10 cellular contexts compared by ENCODE assay signal in the genomic region with DNA sequence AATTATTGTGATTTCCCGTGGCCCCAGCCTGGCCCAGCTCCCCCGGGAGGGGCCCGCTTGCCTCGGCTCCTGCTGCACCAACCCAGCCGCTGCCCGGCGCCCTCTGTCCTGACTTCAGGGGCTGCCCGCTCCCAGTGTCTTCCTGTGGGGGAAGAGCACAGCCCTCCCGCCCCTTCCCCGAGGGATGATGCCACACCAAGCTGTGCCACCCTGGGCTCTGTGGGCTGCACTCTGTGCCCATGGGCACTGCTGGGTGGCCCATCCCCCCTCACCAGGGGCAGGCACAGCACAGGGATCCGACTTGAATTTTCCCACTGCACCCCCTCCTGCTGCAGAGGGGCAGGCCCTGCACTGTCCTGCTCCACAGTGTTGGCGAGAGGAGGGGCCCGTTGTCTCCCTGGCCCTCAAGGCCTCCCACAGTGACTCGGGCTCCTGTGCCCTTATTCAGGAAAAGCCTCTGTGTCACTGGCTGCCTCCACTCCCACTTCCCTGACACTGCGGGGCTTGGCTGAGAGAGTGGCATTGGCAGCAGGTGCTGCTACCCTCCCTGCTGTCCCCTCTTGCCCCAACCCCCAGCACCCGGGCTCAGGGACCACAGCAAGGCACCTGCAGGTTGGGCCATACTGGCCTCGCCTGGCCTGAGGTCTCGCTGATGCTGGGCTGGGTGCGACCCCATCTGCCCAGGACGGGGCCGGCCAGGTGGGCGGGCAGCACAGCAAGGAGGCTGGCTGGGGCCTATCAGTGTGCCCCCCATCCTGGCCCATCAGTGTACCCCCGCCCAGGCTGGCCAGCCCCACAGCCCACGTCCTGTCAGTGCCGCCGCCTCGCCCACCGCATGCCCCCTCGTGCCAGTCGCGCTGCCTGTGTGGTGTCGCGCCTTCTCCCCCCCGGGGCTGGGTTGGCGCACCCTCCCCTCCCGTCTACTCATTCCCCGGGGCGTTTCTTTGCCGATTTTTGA. TPM values are rescaled to one million over a fixed set of nuclear protein-coding genes. Genes with fewer than 3 reads are reported as not detected.
DNase-seq lines count a peak whose midpoint lies in the region; ATAC-seq, FAIRE-seq and TF ChIP-seq lines count a peak whose summit lies in the region.
"Had no signal": no experiment of that assay in that cellular context is flagged by ENCODE, and none has a peak within 500 bp of the region (broad histone marks: within the 10 kb centered on the region; RNA-seq: fewer than 3 reads in every experiment).

No MANE protein-coding gene starts in this region.

- no peaks in the 10 kb centered on the region for H4K20me1 ChIP-seq in GM12878 (ENCODE audit: control insufficient read depth, insufficient read depth)

- H3K36me3 ChIP-seq in GM12878 (ENCODE audit: control insufficient read depth in 2 of 2, insufficient read depth in 2 of 2, low read length in 1 of 2), result peaks cover 17 to 55% of the 10 kb centered on the region in 2 experiments; a peak in 3 of 4 replicates
- H3K36me3 ChIP-seq in vagina, result peaks cover 5 to 60% of the 10 kb centered on the region in 2 donors

- no peak overlapping the region for H2AFZ ChIP-seq in GM12878 (ENCODE audit: control insufficient read depth, low read depth, low read length)

- H3K4me1 Mint-ChIP-seq in memory B cell, result peaks cover 28% of the 10 kb centered on the region
- peaks cover 23% of the 10 kb centered on the region for H3K4me1 Mint-ChIP-seq in osteocyte (ENCODE audit: unreplicated experiment)

- H3K79me2 ChIP-seq in GM12878 (ENCODE audit: control insufficient read depth, insufficient read depth, low read length), result peaks cover 19% of the 10 kb centered on the region

- no peak for TF ChIP-seq EP300 in GM12878 (IDR thresholded peaks at IDR 0.05; ENCODE audit: borderline replicate concordance in 1 of 2, control insufficient read depth in 1 of 2, low read depth in 2 of 2, low read length in 2 of 2)

- peaks cover 26% of the 10 kb centered on the region for H3K4me1 ChIP-seq in GM12878 (ENCODE audit: control insufficient read depth, insufficient read depth, low read length)
- H3K4me1 ChIP-seq in vagina, result peaks cover 42% of the 10 kb centered on the region

- RAD21 ChIA-PET in GM12878 (lab: Charles Lee; ENCODE audit: unreplicated experiment), result no interaction called here

- SMC1A ChIA-PET in GM12878 (lab: Charles Lee; ENCODE audit: uncharacterized antibody, unreplicated experiment), result interaction anchor here (0.7 to 3.6 kb wide), 2 partner anchors 10 to 15 kb away, joined by 3 to 35 read pairs; no protein-coding TSS in a partner anchor

- no peaks in the 10 kb centered on the region for H3K9me3 ChIP-seq in GM12878 (replicated peaks; ENCODE audit: control insufficient read depth, insufficient read depth, low read length)
- H3K9me3 ChIP-seq in vagina, result no peaks in the 10 kb centered on the region

- TSS peak; percentile 63 for BruUV-seq in GM12878 (replicated peaks; lab: Mats Ljungman, UMichigan)

- no peak for FAIRE-seq in GM12878 (lab: Jason Lieb, UNC)

- no peak for ATAC-seq in Right ventricle myocardium inferior
- no peak for ATAC-seq in GM12878
- no peak for ATAC-seq in memory B cell (ENCODE audit: low read depth)
- no peak for ATAC-seq in GM18873 (IDR thresholded peaks at IDR 0.05; ENCODE audit: low FRiP score, unreplicated experiment)
- ATAC-seq: esophagus mucosa had no signal

- H3K27me3 Mint-ChIP-seq in memory B cell (no peaks in the 10 kb centered on the region), osteocyte (ENCODE audit: unreplicated experiment) (no peaks in the 10 kb centered on the region)

- peak overlapping the region; percentile 72 for H3K4me3 Mint-ChIP-seq in memory B cell
- H3K4me3 Mint-ChIP-seq in osteocyte (ENCODE audit: unreplicated experiment), result no peak overlapping the region

- no peak for TF ChIP-seq RAD21 in GM12878 (IDR thresholded peaks at IDR 0.05; ENCODE audit: insufficient read depth, low read depth, low read length)

- no peak overlapping the region for H3K27ac ChIP-seq in GM12878 (ENCODE audit: control insufficient read depth, insufficient read depth)
- peak overlapping the region; percentile 93 for H3K27ac ChIP-seq in vagina

- POLR2A ChIA-PET in GM12878 (lab: Charles Lee), result interaction anchor here (3.3 kb wide), 1 partner anchor 8 kb away, joined by 25 read pairs; no protein-coding TSS in a partner anchor

- H3K27ac Mint-ChIP-seq in memory B cell, result peak overlapping the region; percentile 97
- H3K27ac Mint-ChIP-seq in osteocyte (ENCODE audit: unreplicated experiment), result no peak overlapping the region

- peaks cover 9% of the 10 kb centered on the region for H3K36me3 Mint-ChIP-seq in memory B cell
- peaks cover 5% of the 10 kb centered on the region for H3K36me3 Mint-ChIP-seq in osteocyte (ENCODE audit: unreplicated experiment)

- intact Hi-C loops in Right ventricle myocardium inferior (cut with DNase I) (no loop called here), cardiac septum (cut with DNase I) (no loop called here), GM12878 (cut with micrococcal nuclease; ENCODE audit: unreplicated experiment) (no loop called here), vagina (cut with DNase I) (no loop called here)

- WGBS in GM12878 (ENCODE audit: insufficient coverage, insufficient replicate concordance, low lambda C conversion rate, missing lambda C conversion rate), result 69% methylated on average over 32 of the region's 39 CpGs

- in situ Hi-C loops in GM12878 (cut with MboI), result no loop called here

- H3K27me3 ChIP-seq in GM12878 (replicated peaks in 1 of 2; ENCODE audit: control insufficient read depth in 2 of 2, insufficient read depth in 2 of 2, low read length in 1 of 2) (no peaks in the 10 kb centered on the region), vagina (no peaks in the 10 kb centered on the region)

- TF ChIP-seq POLR2A in GM12878 (IDR thresholded peaks at IDR 0.05; ENCODE audit: low read depth, low read length) (0 out of 2 replicates have a peak, but pooled peaks have one; percentile 28), vagina (IDR thresholded peaks at IDR 0.05) (no peak)

- H3K9ac ChIP-seq in GM12878 (ENCODE audit: control insufficient read depth, insufficient read depth, low read length), result no peak overlapping the region

- DNase-seq in Right ventricle myocardium inferior (ENCODE audit: missing footprints), result peak; percentile 63
- no peak for DNase-seq in cardiac septum (ENCODE audit: low spot score)
- no peak for DNase-seq in GM12878 (ENCODE audit: low read depth, low spot score)
- DNase-seq in memory B cell (ENCODE audit: low spot score in 2 of 2), result no peak
- no peak for DNase-seq in vagina (ENCODE audit: extremely low spot score in 2 of 2)
- no peak for DNase-seq in DMS153 (lab: John Stamatoyannopoulos, UW)
- DNase-seq in osteocyte (ENCODE audit: extremely low spot score, unreplicated experiment), result no peak

- CTCF ChIA-PET in GM12878 (lab: Yijun Ruan, JAX), result no interaction called here

- no peak overlapping the region for H3K4me3 ChIP-seq in GM12878
- no peak overlapping the region for H3K4me3 ChIP-seq in vagina
- H3K4me3 ChIP-seq: lung had no signal

- TF ChIP-seq CTCF in GM12878 (IDR thresholded peaks at IDR 0.05 in 2 of 3, conservative IDR thresholded peaks at IDR 0.05 in 1 of 3; ENCODE audit: control insufficient read depth in 2 of 3, extremely low read depth in 1 of 3, insufficient read depth in 1 of 3, low read depth in 3 of 3, low read length in 3 of 3), result no peak
- TF ChIP-seq CTCF in vagina (IDR thresholded peaks at IDR 0.05), result no peak
- TF ChIP-seq CTCF in osteocyte (IDR thresholded peaks at IDR 0.05), result no peak

- no peak overlapping the region for H3K4me2 ChIP-seq in GM12878 (ENCODE audit: control insufficient read depth, insufficient read depth)

- H3K9me3 Mint-ChIP-seq in memory B cell (no peaks in the 10 kb centered on the region), osteocyte (ENCODE audit: unreplicated experiment) (no peaks in the 10 kb centered on the region)

RNA-seq across cellular contexts. Expression of a gene that starts 3.3 kb away (rescaled TPM):
- total RNA-seq in Right ventricle myocardium inferior, result 15.2 TPM
- 20.0 TPM for total RNA-seq in cardiac septum
- 70.6 and 80.4 TPM in 2 replicates for total RNA-seq in GM12878 (2013; cell fraction: nucleolus; rRNA removed)
- total RNA-seq in GM12878 (2014; rRNA removed), result 36.7 and 39.5 TPM in 2 replicates
- total RNA-seq in GM12878 (2014; rRNA removed; fragmentation: Illumina TruSeq; extraction: Trizol), result 20.8 and 21.1 TPM in 2 replicates
- 45.2 and 54.1 TPM in 2 replicates for total RNA-seq in GM12878 (2021)
- polyA plus RNA-seq in GM12878 (2011; ENCODE audit: low read depth), result 8.7 TPM
- polyA plus RNA-seq in GM12878 (2011; rRNA removed), result 13.2 and 25.2 TPM in 2 replicates
- 24.9 and 43.8 TPM in 2 replicates for polyA plus RNA-seq in GM12878 (2011; cell fraction: cytosol; rRNA removed)
- polyA plus RNA-seq in GM12878 (2011; cell fraction: nucleus; rRNA removed), result 169 and 236 TPM in 2 replicates
- polyA plus RNA-seq in GM12878 (2012), result 18.7 and 28.3 TPM in 2 replicates
- 6.7 and 18.4 TPM in 2 replicates for polyA plus RNA-seq in GM12878 (2014; fragmentation: Illumina TruSeq; extraction: Trizol)
- polyA plus RNA-seq in GM12878 (2014; fragmentation: Nextera tagmentation; extraction: Ambion mirVana), result 1 to 10 TPM; 2.0 to 5.9 TPM
- 56.2 and 58.8 TPM in 2 replicates for polyA plus RNA-seq in GM12878 (2014; rRNA removed)
- 10 to 100 TPM; 18.4 to 22.0 TPM for polyA plus RNA-seq in GM12878 (2016; fragmentation: Nextera tagmentation; extraction: Ambion mirVana)
- 12.1 and 32.2 TPM in 2 replicates for polyA minus RNA-seq in GM12878 (2011; rRNA and poly(A)+ RNA removed)
- polyA minus RNA-seq in GM12878 (2011; cell fraction: cytosol; rRNA and poly(A)+ RNA removed), result 11.0 and 14.5 TPM in 2 replicates
- 36.4 and 70.8 TPM in 2 replicates for polyA minus RNA-seq in GM12878 (2011; cell fraction: nucleus; rRNA and poly(A)+ RNA removed)
- total RNA-seq in vagina, result 62.9 TPM
- total RNA-seq in osteocyte, result 54.3 and 56.2 TPM in 2 replicates

RNA-seq across cellular contexts. Expression of a gene that starts 17.5 kb away (rescaled TPM):
- 15.8 TPM for total RNA-seq in Right ventricle myocardium inferior
- total RNA-seq in cardiac septum, result 22.3 TPM
- 0.93 and 0.94 TPM in 2 replicates for total RNA-seq in GM12878 (2013; cell fraction: nucleolus; rRNA removed)
- 0.11 and 0.73 TPM in 2 replicates for total RNA-seq in GM12878 (2014; rRNA removed)
- 0.18 and 0.23 TPM in 2 replicates for total RNA-seq in GM12878 (2014; rRNA removed; fragmentation: Illumina TruSeq; extraction: Trizol)
- 0.80 and 1.7 TPM in 2 replicates for total RNA-seq in GM12878 (2021)
- polyA plus RNA-seq in GM12878 (2011; ENCODE audit: low read depth), result 0.09 TPM
- polyA plus RNA-seq in GM12878 (2011; rRNA removed), result 0.05 and 0.10 TPM in 2 replicates
- polyA plus RNA-seq in GM12878 (2011; cell fraction: cytosol; rRNA removed), result 0.04 and 0.13 TPM in 2 replicates
- polyA plus RNA-seq in GM12878 (2011; cell fraction: nucleus; rRNA removed), result 1.4 and 2.0 TPM in 2 replicates
- 0.24 and 0.38 TPM in 2 replicates for polyA plus RNA-seq in GM12878 (2012)
- 0.08 and 0.21 TPM in 2 replicates for polyA plus RNA-seq in GM12878 (2014; fragmentation: Illumina TruSeq; extraction: Trizol)
- polyA plus RNA-seq in GM12878 (2014; fragmentation: Nextera tagmentation; extraction: Ambion mirVana), result not detected
- 0.83 and 0.94 TPM in 2 replicates for polyA plus RNA-seq in GM12878 (2014; rRNA removed)
- under 1 TPM in 1 of 2 experiments, not detected in 1; 0.28 TPM for polyA plus RNA-seq in GM12878 (2016; fragmentation: Nextera tagmentation; extraction: Ambion mirVana)
- 0.26 TPM in 1 of 2 replicates, not detected in the other for polyA minus RNA-seq in GM12878 (2011; rRNA and poly(A)+ RNA removed)
- polyA minus RNA-seq in GM12878 (2011; cell fraction: cytosol; rRNA and poly(A)+ RNA removed), result 0.53 TPM in 1 of 2 replicates, not detected in the other
- polyA minus RNA-seq in GM12878 (2011; cell fraction: nucleus; rRNA and poly(A)+ RNA removed), result 0.48 and 2.2 TPM in 2 replicates
- 98.0 TPM for total RNA-seq in vagina
- 28.5 and 28.6 TPM in 2 replicates for total RNA-seq in osteocyte

RNA-seq across cellular contexts. Expression of a gene that starts 19.5 kb away (rescaled TPM):
- total RNA-seq in Right ventricle myocardium inferior, result 54.1 TPM
- 43.1 TPM for total RNA-seq in cardiac septum
- 113 and 129 TPM in 2 replicates for total RNA-seq in GM12878 (2013; cell fraction: nucleolus; rRNA removed)
- 135 and 140 TPM in 2 replicates for total RNA-seq in GM12878 (2014; rRNA removed)
- total RNA-seq in GM12878 (2014; rRNA removed; fragmentation: Illumina TruSeq; extraction: Trizol), result 50.3 and 54.9 TPM in 2 replicates
- total RNA-seq in GM12878 (2021), result 152 and 160 TPM in 2 replicates
- 47.6 TPM for polyA plus RNA-seq in GM12878 (2011; ENCODE audit: low read depth)
- 52.4 and 77.2 TPM in 2 replicates for polyA plus RNA-seq in GM12878 (2011; rRNA removed)
- polyA plus RNA-seq in GM12878 (2011; cell fraction: cytosol; rRNA removed), result 84.2 and 124 TPM in 2 replicates
- 373 and 393 TPM in 2 replicates for polyA plus RNA-seq in GM12878 (2011; cell fraction: nucleus; rRNA removed)
- polyA plus RNA-seq in GM12878 (2012), result 130 and 152 TPM in 2 replicates
- 44.5 and 90.0 TPM in 2 replicates for polyA plus RNA-seq in GM12878 (2014; fragmentation: Illumina TruSeq; extraction: Trizol)
- polyA plus RNA-seq in GM12878 (2014; fragmentation: Nextera tagmentation; extraction: Ambion mirVana), result 1 to 10 TPM; 1.0 to 1.3 TPM
- 142 and 155 TPM in 2 replicates for polyA plus RNA-seq in GM12878 (2014; rRNA removed)
- 10 to 100 TPM; 31.5 to 34.5 TPM for polyA plus RNA-seq in GM12878 (2016; fragmentation: Nextera tagmentation; extraction: Ambion mirVana)
- 105 and 117 TPM in 2 replicates for polyA minus RNA-seq in GM12878 (2011; rRNA and poly(A)+ RNA removed)
- 65.8 and 85.8 TPM in 2 replicates for polyA minus RNA-seq in GM12878 (2011; cell fraction: cytosol; rRNA and poly(A)+ RNA removed)
- polyA minus RNA-seq in GM12878 (2011; cell fraction: nucleus; rRNA and poly(A)+ RNA removed), result 76.6 and 99.7 TPM in 2 replicates
- total RNA-seq in vagina, result 100 TPM
- 41.5 and 45.0 TPM in 2 replicates for total RNA-seq in osteocyte
